12 cellular contexts compared by ENCODE assay signal in genomic region chr17:40546497-40546896, GRCh38. TPM values are rescaled to one million over a fixed set of nuclear protein-coding genes. Genes with fewer than 3 reads are reported as not detected.
"Had no signal": no experiment of that assay in that cellular context is flagged by ENCODE, and none has a peak within 500 bp of the region (broad histone marks: within the 10 kb centered on the region; RNA-seq: fewer than 3 reads in every experiment).

No MANE protein-coding gene starts in this region.

RNA-seq across cellular contexts. Expression of gene CCR7, which starts 18.8 kb away (rescaled TPM):
- total RNA-seq: ascending aorta, chondrocyte, endothelial cell of umbilical vein, fibroblast of villous mesenchyme, left ventricle myocardium inferior, myocyte, occipital lobe, pulmonary artery endothelial cell, smooth muscle cell had no signal
- polyA plus RNA-seq: smooth muscle cell had no signal

RNA-seq across cellular contexts. Expression of gene TNS4, which starts 45.1 kb away (rescaled TPM):
- total RNA-seq: ascending aorta, chondrocyte, endothelial cell of umbilical vein, fibroblast of villous mesenchyme, hepatocyte, left ventricle myocardium inferior, myocyte, neural crest cell, occipital lobe, pulmonary artery endothelial cell, right atrium auricular region had no signal
- polyA plus RNA-seq: endothelial cell of umbilical vein had no signal
